8 cellular contexts compared by ENCODE assay signal in the genomic region with DNA sequence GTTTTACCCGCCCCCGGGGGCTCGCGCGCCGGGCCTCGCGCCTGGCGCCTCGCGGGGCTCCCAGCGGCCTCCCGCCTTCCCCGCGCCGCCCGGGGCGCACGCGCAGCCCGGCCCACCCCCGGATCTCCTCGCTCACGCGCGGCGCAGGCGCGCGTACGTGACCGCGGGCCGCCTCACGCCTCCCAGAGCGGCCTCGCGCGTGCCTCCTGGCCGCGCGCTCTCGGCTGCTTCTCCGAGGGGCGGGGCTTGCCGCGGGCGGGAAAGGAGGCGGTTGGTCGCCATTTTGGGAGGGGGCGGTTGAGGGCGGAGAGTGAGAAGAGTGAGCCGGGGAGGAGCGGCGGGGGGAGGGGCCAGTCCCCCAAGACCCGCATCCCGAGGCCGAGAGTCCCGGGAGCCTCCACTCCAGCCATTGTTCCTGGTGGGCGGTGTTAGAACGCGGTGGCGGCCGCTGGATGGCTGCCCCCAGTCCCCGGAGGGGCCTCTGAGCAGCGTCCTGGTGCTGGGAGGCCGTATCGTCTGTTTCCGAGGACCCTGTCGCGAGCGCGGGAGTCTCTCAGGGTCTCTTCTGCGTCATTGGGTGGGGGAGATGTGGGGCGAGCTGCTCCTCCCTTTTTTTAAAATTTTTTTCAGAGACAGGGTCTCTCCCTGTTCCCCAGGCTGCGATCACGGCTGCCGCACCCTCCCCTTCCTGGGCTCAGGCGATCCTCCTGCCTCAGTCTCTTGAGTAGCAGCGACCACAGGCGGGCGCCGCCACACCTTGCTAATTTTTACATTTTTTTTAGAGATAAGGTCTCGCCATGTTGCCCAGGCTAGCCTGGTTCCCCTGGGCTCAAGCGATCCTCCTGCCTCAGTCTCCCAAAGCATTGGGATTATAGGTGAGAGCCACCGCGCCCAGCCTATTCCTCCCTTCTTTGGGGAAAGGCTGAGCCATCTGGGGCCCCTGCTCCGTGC. TPM values are rescaled to one million over a fixed set of nuclear protein-coding genes. Genes with fewer than 3 reads are reported as not detected.
A peak's percentile ranks its signal among the peaks of the same experiment; 100 is the strongest.
DNase-seq lines count a peak whose midpoint lies in the region; ATAC-seq and TF ChIP-seq lines count a peak whose summit lies in the region.

A gene with protein sequence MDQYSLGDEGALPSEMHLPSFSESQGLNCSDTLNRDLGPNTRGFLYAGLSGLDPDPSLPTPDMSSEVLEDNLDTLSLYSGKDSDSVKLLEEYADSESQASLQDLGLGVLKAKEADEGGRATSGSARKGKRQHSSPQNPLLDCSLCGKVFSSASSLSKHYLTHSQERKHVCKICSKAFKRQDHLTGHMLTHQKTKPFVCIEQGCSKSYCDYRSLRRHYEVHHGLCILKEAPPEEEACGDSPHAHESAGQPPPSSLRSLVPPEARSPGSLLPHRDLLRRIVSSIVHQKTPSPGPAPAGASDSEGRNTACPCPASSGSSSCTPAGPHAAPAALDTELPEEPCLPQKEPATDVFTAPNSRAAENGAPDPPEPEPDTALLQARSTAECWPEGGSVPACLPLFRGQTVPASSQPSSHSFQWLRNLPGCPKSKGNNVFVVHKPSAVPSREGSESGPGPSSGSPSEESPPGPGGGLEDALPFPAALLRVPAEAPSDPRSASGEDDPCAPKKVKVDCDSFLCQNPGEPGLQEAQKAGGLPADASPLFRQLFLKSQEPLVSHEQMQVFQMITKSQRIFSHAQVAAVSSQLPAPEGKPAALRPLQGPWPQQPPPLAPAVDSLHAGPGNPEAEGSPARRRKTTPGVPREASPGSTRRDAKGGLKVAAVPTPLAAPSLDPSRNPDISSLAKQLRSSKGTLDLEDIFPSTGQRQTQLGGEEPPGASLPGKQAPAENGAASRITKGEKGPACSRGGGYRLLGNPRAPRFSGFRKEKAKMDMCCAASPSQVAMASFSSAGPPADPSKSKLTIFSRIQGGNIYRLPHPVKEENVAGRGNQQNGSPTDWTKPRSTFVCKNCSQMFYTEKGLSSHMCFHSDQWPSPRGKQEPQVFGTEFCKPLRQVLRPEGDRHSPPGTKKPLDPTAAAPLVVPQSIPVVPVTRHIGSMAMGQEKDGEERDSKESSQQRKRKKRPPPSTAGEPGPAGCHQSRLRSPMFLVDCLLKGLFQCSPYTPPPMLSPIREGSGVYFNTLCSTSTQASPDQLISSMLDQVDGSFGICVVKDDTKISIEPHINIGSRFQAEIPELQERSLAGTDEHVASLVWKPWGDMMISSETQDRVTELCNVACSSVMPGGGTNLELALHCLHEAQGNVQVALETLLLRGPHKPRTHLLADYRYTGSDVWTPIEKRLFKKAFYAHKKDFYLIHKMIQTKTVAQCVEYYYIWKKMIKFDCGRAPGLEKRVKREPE (N-terminal part only) (minus strand): TSS at position 73 of the 951 bp plus-strand sequence. CDS start 17,292 bp downstream, outside the sequence.

- H3K9me3 ChIP-seq in sigmoid colon, result no peaks in the 10 kb centered on the region

- WGBS in sigmoid colon, 2 donors, result 20 to 51% methylated on average over 88 of the region's 88 CpGs

- DNase-seq in HS-5 (ENCODE audit: low read depth), result peak; percentile 44
- peak; percentile 83 to 84 for DNase-seq in activated T-cell treated with anti-CD3 and anti-CD28 coated beads, Interleukin-2, amount 50 U/mL, for 48 hours
- peak; percentile 55 for DNase-seq in fibroblast of pulmonary artery (ENCODE audit: low read depth)
- DNase-seq in sigmoid colon, result peak; percentile 73
- peak; percentile 68 for DNase-seq in ureter (ENCODE audit: low spot score)
- DNase-seq in ecto neural progenitor cell (ENCODE audit: low spot score), result no peak

- no peak for TF ChIP-seq CTCF in fibroblast of pulmonary artery (IDR thresholded peaks at IDR 0.05; ENCODE audit: low read length, missing control alignments)
- TF ChIP-seq CTCF in sigmoid colon (IDR thresholded peaks at IDR 0.05), result no peak

- ATAC-seq in HG02840 (IDR thresholded peaks at IDR 0.05; ENCODE audit: low FRiP score, unreplicated experiment), result no peak
- ATAC-seq in HG02938 (IDR thresholded peaks at IDR 0.05; ENCODE audit: unreplicated experiment), result no peak

- no peaks in the 10 kb centered on the region for H3K27me3 ChIP-seq in sigmoid colon

- TF ChIP-seq EP300 in sigmoid colon (IDR thresholded peaks at IDR 0.05), result no peak

- no peak for TF ChIP-seq POLR2A in sigmoid colon (IDR thresholded peaks at IDR 0.05)

- H3K36me3 ChIP-seq in sigmoid colon, result no peaks in the 10 kb centered on the region

- H3K4me3 ChIP-seq in fibroblast of pulmonary artery (replicated peaks; ENCODE audit: low read depth, low read length) (peak within 1 kb of the TSS; percentile 46), sigmoid colon (peak within 1 kb of the TSS; percentile 8 to 49 (median 44))

- peak within 1 kb of the TSS in 3 of 4 donors; percentile 41 to 43 (median 42) for H3K27ac ChIP-seq in sigmoid colon

- peaks cover 0 to 11% (median 5%) of the 10 kb centered on the region in 4 donors for H3K4me1 ChIP-seq in sigmoid colon

- intact Hi-C loops in sigmoid colon (cut with DNase I), result no loop called here

RNA-seq across cellular contexts. Expression of the gene that starts here (rescaled TPM):
- total RNA-seq in sigmoid colon (1 to 10 TPM in 3 of 4 donors, not detected in 1; 1.1 to 1.7 (median 1.5) TPM), ureter (0.70 TPM)
- polyA plus RNA-seq in sigmoid colon, result under 1 TPM in 1 of 3 donors, not detected in 2; 0.22 TPM

Comparison
In these comparisons a context has a peak if more than half of its experiments do, and no peak if none do; other contexts are left out.
1. Peak in DNase-seq in ureter; RNA of the gene not detected or under 1 TPM.